Comparison of ENCODE assay signal across 23 cellular contexts in the genomic region with DNA sequence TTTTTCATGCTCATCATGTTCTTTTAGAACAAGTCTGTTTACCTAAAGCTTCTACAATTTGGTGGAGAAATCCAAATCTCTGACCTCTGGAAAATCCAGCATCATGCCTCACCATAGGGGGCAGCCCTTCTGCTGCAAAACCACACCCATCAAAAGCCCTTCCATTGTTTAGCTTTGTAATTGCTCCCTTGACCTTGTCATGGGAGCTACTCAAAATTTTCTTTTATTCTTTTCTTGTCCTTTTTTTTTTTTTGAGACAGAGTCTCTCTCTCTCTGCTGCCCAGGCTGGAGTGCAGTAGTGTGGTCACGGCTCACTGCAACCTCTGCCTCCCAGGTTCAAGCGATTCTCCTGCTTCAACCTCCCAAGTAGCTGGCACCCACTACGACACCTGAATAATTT.
DNase-seq lines count a peak whose midpoint lies in the region; ATAC-seq and TF ChIP-seq lines count a peak whose summit lies in the region.
"Had no signal": no experiment of that assay in that cellular context is flagged by ENCODE, and none has a peak within 500 bp of the region (broad histone marks: within the 10 kb centered on the region; RNA-seq: fewer than 3 reads in every experiment).

No MANE protein-coding gene starts in this region.

- ATAC-seq in WTC11 (no peak), Right ventricle myocardium inferior (no peak)
- ATAC-seq: GM12878 had no signal

- peaks cover 18% of the 10 kb centered on the region for H3K36me3 Mint-ChIP-seq in WTC11
- H3K36me3 Mint-ChIP-seq: CD14-positive monocyte; CD4-positive, alpha-beta memory T cell; CD4-positive, CD25-positive, alpha-beta regulatory T cell; CD8-positive, alpha-beta memory T cell had no signal

- H3K9me3 ChIP-seq in HEK293 (ENCODE audit: control insufficient read depth, insufficient read depth, low read depth, low read length): no peaks in the 10 kb centered on the region
- H3K9me3 ChIP-seq: BE2C, BLaER1 had no signal

- H3K36me3 ChIP-seq in HEK293 (ENCODE audit: control insufficient read depth in 2 of 2, insufficient read depth in 1 of 2, low read length in 2 of 2): no peaks in the 10 kb centered on the region
- H3K36me3 ChIP-seq: BE2C, BLaER1 had no signal

- DNase-seq in NCI-H748 (lab: John Stamatoyannopoulos, UW; ENCODE audit: unreplicated experiment): peak; percentile 9
- DNase-seq in NCI-H748 treated with DMSO at 0.1 percent for 48 hours (lab: John Stamatoyannopoulos, UW): no peak
- DNase-seq in WTC11 (ENCODE audit: low spot score): no peak
- DNase-seq in Right ventricle myocardium inferior (ENCODE audit: missing footprints): no peak
- DNase-seq: 8988T; ACHN; BE2C; C1 segment of cervical spinal cord; CD4-positive, alpha-beta memory T cell; CD4-positive, CD25-positive, alpha-beta regulatory T cell; CD8-positive, alpha-beta memory T cell; COR-L47; DMS 273 treated with DMSO at 0.1 percent for 48 hours; DMS153; DMS53; DMS79; DND-41; EL; GDM1 had no signal

- H3K27me3 Mint-ChIP-seq in WTC11 (ENCODE audit: low read depth): peaks cover 6% of the 10 kb centered on the region
- H3K27me3 Mint-ChIP-seq: CD4-positive, alpha-beta memory T cell; CD8-positive, alpha-beta memory T cell had no signal

- H3K27ac Mint-ChIP-seq in WTC11: no peak overlapping the region
- H3K27ac Mint-ChIP-seq: CD14-positive monocyte; CD4-positive, alpha-beta memory T cell; CD4-positive, CD25-positive, alpha-beta regulatory T cell; CD8-positive, alpha-beta memory T cell had no signal

- no peak overlapping the region for H3K4me3 ChIP-seq in HEK293 (ENCODE audit: low read depth, low read length)
- H3K4me3 ChIP-seq: BLaER1, GM12878 had no signal

- no peak overlapping the region for H3K4me3 Mint-ChIP-seq in WTC11
- H3K4me3 Mint-ChIP-seq: CD14-positive monocyte; CD4-positive, alpha-beta memory T cell; CD4-positive, CD25-positive, alpha-beta regulatory T cell; CD8-positive, alpha-beta memory T cell had no signal

- H3K4me1 ChIP-seq in HEK293 (ENCODE audit: control insufficient read depth, insufficient read depth, low read length): no peaks in the 10 kb centered on the region
- H3K4me1 ChIP-seq: BE2C, BLaER1 had no signal

- H3K27ac ChIP-seq in HEK293 (ENCODE audit: extremely low read depth, low read depth, low read length): no peak overlapping the region
- H3K27ac ChIP-seq: BLaER1 had no signal

- POLR2A ChIA-PET in HEK293 (lab: Yijun Ruan, JAX): interaction anchor here (0.6 kb wide), 1 partner anchor 36 kb away, joined by 3 read pairs; no protein-coding TSS in a partner anchor
- POLR2A ChIA-PET in WTC11 (lab: Charles Lee): no interaction called here

- CTCF ChIA-PET in HEK293 (lab: Yijun Ruan, JAX) (no interaction called here), WTC11 (lab: Charles Lee) (interaction anchor here (0.6 kb wide), 1 partner anchor 52 kb away, joined by 3 read pairs; no protein-coding TSS in a partner anchor)

- TF ChIP-seq CTCF in HEK293 (tag by site-specific recombination; IDR thresholded peaks at IDR 0.05) (no peak), WTC11 (IDR thresholded peaks at IDR 0.05) (no peak)

- intact Hi-C loops in Right ventricle myocardium inferior (cut with DNase I): no loop called here

- H3K4me1 Mint-ChIP-seq in WTC11: peaks cover 10% of the 10 kb centered on the region
- H3K4me1 Mint-ChIP-seq: CD14-positive monocyte; CD4-positive, alpha-beta memory T cell; CD4-positive, CD25-positive, alpha-beta regulatory T cell; CD8-positive, alpha-beta memory T cell had no signal

- H3K9me3 Mint-ChIP-seq in WTC11: peaks cover 26% of the 10 kb centered on the region

TF ChIP-seq in HEK293, 187 proteins besides CTCF, POLR2A, EP300 and RAD21:
- TF ChIP-seq ZNF138 (tag by site-specific recombination; IDR thresholded peaks at IDR 0.05; ENCODE audit: borderline replicate concordance) (no peak), ZNF169 (tag by site-specific recombination; IDR thresholded peaks at IDR 0.05) (no peak), SETDB1 (IDR thresholded peaks at IDR 0.05; ENCODE audit: insufficient read length, low read length) (peak; percentile 32), ZNF555 (tag by site-specific recombination; conservative IDR thresholded peaks at IDR 0.05) (no peak)
- TF ChIP-seq, protein P1, sequence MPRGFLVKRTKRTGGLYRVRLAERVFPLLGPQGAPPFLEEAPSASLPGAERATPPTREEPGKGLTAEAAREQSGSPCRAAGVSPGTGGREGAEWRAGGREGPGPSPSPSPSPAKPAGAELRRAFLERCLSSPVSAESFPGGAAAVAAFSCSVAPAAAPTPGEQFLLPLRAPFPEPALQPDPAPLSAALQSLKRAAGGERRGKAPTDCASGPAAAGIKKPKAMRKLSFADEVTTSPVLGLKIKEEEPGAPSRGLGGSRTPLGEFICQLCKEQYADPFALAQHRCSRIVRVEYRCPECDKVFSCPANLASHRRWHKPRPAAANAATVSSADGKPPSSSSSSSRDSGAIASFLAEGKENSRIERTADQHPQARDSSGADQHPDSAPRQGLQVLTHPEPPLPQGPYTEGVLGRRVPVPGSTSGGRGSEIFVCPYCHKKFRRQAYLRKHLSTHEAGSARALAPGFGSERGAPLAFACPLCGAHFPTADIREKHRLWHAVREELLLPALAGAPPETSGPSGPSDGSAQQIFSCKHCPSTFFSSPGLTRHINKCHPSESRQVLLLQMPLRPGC (tag by site-specific recombination; IDR thresholded peaks at IDR 0.05): no peak
- TF ChIP-seq, protein P2, sequence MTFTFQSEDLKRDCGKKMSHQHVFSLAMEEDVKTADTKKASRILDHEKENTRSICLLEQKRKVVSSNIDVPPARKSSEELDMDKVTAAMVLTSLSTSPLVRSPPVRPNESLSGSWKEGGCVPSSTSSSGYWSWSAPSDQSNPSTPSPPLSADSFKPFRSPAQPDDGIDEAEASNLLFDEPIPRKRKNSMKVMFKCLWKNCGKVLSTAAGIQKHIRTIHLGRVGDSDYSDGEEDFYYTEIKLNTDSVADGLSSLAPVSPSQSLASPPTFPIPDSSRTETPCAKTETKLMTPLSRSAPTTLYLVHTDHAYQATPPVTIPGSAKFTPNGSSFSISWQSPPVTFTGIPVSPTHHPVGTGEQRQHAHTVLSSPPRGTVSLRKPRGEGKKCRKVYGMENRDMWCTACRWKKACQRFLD (tag by site-specific recombination; IDR thresholded peaks at IDR 0.05): no peak
- TF ChIP-seq, protein P3, sequence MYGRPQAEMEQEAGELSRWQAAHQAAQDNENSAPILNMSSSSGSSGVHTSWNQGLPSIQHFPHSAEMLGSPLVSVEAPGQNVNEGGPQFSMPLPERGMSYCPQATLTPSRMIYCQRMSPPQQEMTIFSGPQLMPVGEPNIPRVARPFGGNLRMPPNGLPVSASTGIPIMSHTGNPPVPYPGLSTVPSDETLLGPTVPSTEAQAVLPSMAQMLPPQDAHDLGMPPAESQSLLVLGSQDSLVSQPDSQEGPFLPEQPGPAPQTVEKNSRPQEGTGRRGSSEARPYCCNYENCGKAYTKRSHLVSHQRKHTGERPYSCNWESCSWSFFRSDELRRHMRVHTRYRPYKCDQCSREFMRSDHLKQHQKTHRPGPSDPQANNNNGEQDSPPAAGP (tag by site-specific recombination; IDR thresholded peaks at IDR 0.05): no peak

TF ChIP-seq in WTC11, 78 proteins besides CTCF, POLR2A, EP300 and RAD21:
- no peak for TF ChIP-seq KAT7 (CRISPR knock-in tag; IDR thresholded peaks at IDR 0.05; ENCODE audit: borderline replicate concordance)
- peak; percentile 88; the same call in 1 of the 2 replicates for TF ChIP-seq ZNF317 (CRISPR knock-in tag; IDR thresholded peaks at IDR 0.05; ENCODE audit: borderline replicate concordance, low read depth)
TF ChIP-seq in WTC11: peak in this region for 1.
